In genomic region chr11:65569973-65570918, GRCh38 we compare ENCODE assay signal across 8 cellular contexts.
DNase-seq lines count a peak whose midpoint lies in the region; ATAC-seq lines count a peak whose summit lies in the region.

Gene ZNRD2 (plus strand): TSS chr11:65570477. CDS start chr11:65570492, 15 bp downstream.

- peak; percentile 96 for DNase-seq in AG20443 (ENCODE audit: low spot score)
- DNase-seq in NCI-H345 treated with DMSO at 0.1 percent for 48 hours (lab: John Stamatoyannopoulos, UW; ENCODE audit: unreplicated experiment) = peak; percentile 92
- peak; percentile 98 to 100 (median 98) for DNase-seq in activated CD4-positive, CD25-positive, alpha-beta regulatory T cell (lab: John Stamatoyannopoulos, UW)
- peak; percentile 98 for DNase-seq in central memory CD4-positive, alpha-beta T cell
- DNase-seq in islet precursor cell = peak; percentile 99
- DNase-seq in stimulated activated CD4-positive, alpha-beta T cell treated with anti-CD3 and anti-CD28 coated beads, Interleukin-15, amount 100 ng/mL, for 1 hour (ENCODE audit: low read depth in 1 of 2, low spot score in 1 of 2) = peak; percentile 95 to 96

- ATAC-seq in GM19025 (IDR thresholded peaks at IDR 0.05; ENCODE audit: low read depth, unreplicated experiment) = peak; percentile 60
- peak; percentile 47 for ATAC-seq in HG03342 (IDR thresholded peaks at IDR 0.05; ENCODE audit: unreplicated experiment)

Comparison
In these comparisons a context has a peak if more than half of its experiments do, and no peak if none do; other contexts are left out.
1. Peak in every context shown above with its lines: DNase-seq and ATAC-seq.